In genomic region chr4:92968556-92968955, GRCh38 we compare ENCODE assay signal across 18 cellular contexts.
"Had no signal": no experiment of that assay in that cellular context is flagged by ENCODE, and none has a peak within 500 bp of the region (broad histone marks: within the 10 kb centered on the region; RNA-seq: fewer than 3 reads in every experiment).

No MANE protein-coding gene starts in this region.

- DNase-seq: activated CD4-positive, alpha-beta T cell treated with anti-CD3 and anti-CD28 coated beads for 1 hour; activated CD8-positive, alpha-beta memory T cell treated with anti-CD3 and anti-CD28 coated beads for 24 hours; activated CD8-positive, alpha-beta memory T cell treated with anti-CD3 and anti-CD28 coated beads, Interleukin-2, amount 50 U/mL, for 48 hours; activated effector memory CD4-positive, alpha-beta T cell treated with Interleukin-2 at 50 U/mL for 16 hours; activated naive CD4-positive, alpha-beta T cell treated with anti-CD3 and anti-CD28 coated beads, Interleukin-2, amount 50 U/mL, for 16 hours; activated T-cell treated with anti-CD3 and anti-CD28 coated beads, Interleukin-2, amount 50 U/mL, for 48 hours; adrenal gland; effector CD4-positive, alpha-beta T cell; hippocampal formation; islet precursor cell; left colon; lower lobe of right lung; stimulated activated CD4-positive, alpha-beta T cell treated with anti-CD3 and anti-CD28 coated beads, Interleukin-12 subunit alpha, Interleukin-12 subunit beta, amount 100 ng/mL, for 4 hours; stimulated activated CD4-positive, alpha-beta T cell treated with anti-CD3 and anti-CD28 coated beads, Interleukin-1b, Interleukin-23, amount 100 ng/mL, for 48 hours; stimulated activated CD8-positive, alpha-beta memory T cell treated with anti-CD3 and anti-CD28 coated beads, Interleukin-4, amount 100 ng/mL, for 48 hours; stimulated activated naive CD4-positive, alpha-beta T cell; T-helper 1 cell; T1000 had no signal

- H3K9me3 ChIP-seq: adrenal gland, lower lobe of right lung had no signal

- H3K4me3 ChIP-seq: adrenal gland, lower lobe of right lung had no signal

- H3K36me3 ChIP-seq: adrenal gland, lower lobe of right lung had no signal

- H3K27me3 ChIP-seq: adrenal gland had no signal

- H3K4me1 ChIP-seq: lower lobe of right lung had no signal
